Comparison of ENCODE assay signal across 4 cellular contexts in genomic region chr17:30200661-30201060, GRCh38. TPM values are rescaled to one million over a fixed set of nuclear protein-coding genes. Genes with fewer than 3 reads are reported as not detected.
"Had no signal": no experiment of that assay in that cellular context is flagged by ENCODE, and none has a peak within 500 bp of the region (broad histone marks: within the 10 kb centered on the region; RNA-seq: fewer than 3 reads in every experiment).

No MANE protein-coding gene starts in this region.

RNA-seq across cellular contexts. Expression of gene SLC6A4, which starts 34.8 kb away (rescaled TPM):
- total RNA-seq: GM23248, H4, H7, HFFc6 had no signal
